ENCODE assay signal across 17 cellular contexts in the genomic region with DNA sequence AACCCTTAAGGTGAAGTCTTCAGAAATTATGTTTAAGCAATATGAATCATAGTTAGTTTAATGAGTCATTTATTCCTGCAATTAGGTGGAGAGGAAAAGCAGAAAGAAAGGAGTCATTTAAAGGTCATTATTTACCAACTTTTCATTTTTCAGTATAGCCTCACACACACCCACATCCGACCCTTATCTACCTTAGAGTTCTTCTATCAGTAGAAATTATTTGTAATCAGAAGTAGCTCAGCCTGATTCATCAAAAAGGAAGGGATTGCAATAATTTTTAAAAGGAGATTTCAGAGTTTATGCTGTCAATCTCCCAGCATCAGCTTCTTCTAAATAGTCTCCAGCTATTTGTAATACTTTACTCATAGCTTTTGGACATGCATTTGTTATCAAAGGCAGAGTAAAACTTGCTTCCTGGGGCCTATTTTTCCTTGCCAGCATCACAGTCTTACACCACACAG. TPM values are rescaled to one million over a fixed set of nuclear protein-coding genes. Genes with fewer than 3 reads are reported as not detected.
DNase-seq lines count a peak whose midpoint lies in the region; ATAC-seq and TF ChIP-seq lines count a peak whose summit lies in the region.
"Had no signal": no experiment of that assay in that cellular context is flagged by ENCODE, and none has a peak within 500 bp of the region (broad histone marks: within the 10 kb centered on the region; RNA-seq: fewer than 3 reads in every experiment).

No MANE protein-coding gene starts in this region.

- intact Hi-C loops in activated CD4-positive, alpha-beta memory T cell treated with anti-CD3 and anti-CD28 coated beads for 36 hours (cut with micrococcal nuclease) = no loop called here

- H3K27ac Mint-ChIP-seq in activated CD4-positive, alpha-beta memory T cell treated with anti-CD3 and anti-CD28 coated beads for 36 hours = no peak overlapping the region
- H3K27ac Mint-ChIP-seq: activated CD8-positive, alpha-beta memory T cell treated with anti-CD3 and anti-CD28 coated beads, Interleukin-2, amount 10 ng/mL, durations not matched to agents 7 days and 5 days; effector memory CD8-positive, alpha-beta T cell had no signal

- H3K23ac ChIP-seq in mesenchymal stem cell (ENCODE audit: low read length in 2 of 2) = no peak overlapping the region

- H3K36me3 ChIP-seq in mesenchymal stem cell (ENCODE audit: control insufficient read depth in 1 of 2, insufficient read depth in 2 of 2, low read depth in 1 of 2, low read length in 2 of 2) = no peaks in the 10 kb centered on the region
- no peaks in the 10 kb centered on the region for H3K36me3 ChIP-seq in tibial nerve
- H3K36me3 ChIP-seq: sigmoid colon, transverse colon had no signal

- CTCF ChIA-PET in activated CD4-positive, alpha-beta memory T cell treated with anti-CD3 and anti-CD28 coated beads for 36 hours (lab: Charles Lee) = no interaction called here

- TF ChIP-seq POLR2A in tibial nerve (IDR thresholded peaks at IDR 0.05) = no peak

- no peak overlapping the region for H3K27ac ChIP-seq in mesenchymal stem cell (ENCODE audit: low read length, poor library complexity, severe bottlenecking)
- H3K27ac ChIP-seq in tibial nerve = no peak overlapping the region
- H3K27ac ChIP-seq: sigmoid colon, transverse colon, VCaP had no signal

- H2BK120ac ChIP-seq in mesenchymal stem cell (ENCODE audit: low read depth, low read length) = no peak overlapping the region

- WGBS in mesenchymal stem cell = no CpG with 5 or more reads among the region's 1 CpG
- WGBS in tibial nerve, 2 donors = 66% methylated on average over 1 of the region's 1 CpG

- no peak for TF ChIP-seq EP300 in tibial nerve (IDR thresholded peaks at IDR 0.05)

- H4K8ac ChIP-seq in mesenchymal stem cell (ENCODE audit: low read length) = no peak overlapping the region

- no peaks in the 10 kb centered on the region for H3K4me1 Mint-ChIP-seq in activated CD4-positive, alpha-beta memory T cell treated with anti-CD3 and anti-CD28 coated beads for 36 hours (ENCODE audit: low read depth)
- H3K4me1 Mint-ChIP-seq: activated CD8-positive, alpha-beta memory T cell treated with anti-CD3 and anti-CD28 coated beads, Interleukin-2, amount 10 ng/mL, durations not matched to agents 7 days and 5 days had no signal

- H3K79me1 ChIP-seq in mesenchymal stem cell (replicated peaks; ENCODE audit: low read length, poor library complexity, severe bottlenecking) = no peaks in the 10 kb centered on the region

- H3K4me3 Mint-ChIP-seq in activated CD4-positive, alpha-beta memory T cell treated with anti-CD3 and anti-CD28 coated beads for 36 hours = no peak overlapping the region
- H3K4me3 Mint-ChIP-seq: activated CD8-positive, alpha-beta memory T cell treated with anti-CD3 and anti-CD28 coated beads, Interleukin-2, amount 10 ng/mL, durations not matched to agents 7 days and 5 days; effector memory CD8-positive, alpha-beta T cell had no signal

- no peak overlapping the region for H3K4ac ChIP-seq in mesenchymal stem cell (ENCODE audit: low read depth in 1 of 2, low read length in 2 of 2)

- TF ChIP-seq CTCF in choroid plexus epithelial cell (conservative IDR thresholded peaks at IDR 0.05; ENCODE audit: low read depth, low read length) (no peak), tibial nerve (IDR thresholded peaks at IDR 0.05) (no peak)

- H3K27me3 ChIP-seq in mesenchymal stem cell (ENCODE audit: control insufficient read depth in 1 of 2, insufficient read depth in 1 of 2, low read length in 2 of 2) = no peaks in the 10 kb centered on the region
- no peaks in the 10 kb centered on the region for H3K27me3 ChIP-seq in tibial nerve
- H3K27me3 ChIP-seq: sigmoid colon, transverse colon had no signal

- H2BK12ac ChIP-seq in mesenchymal stem cell (ENCODE audit: low read length in 2 of 2) = no peak overlapping the region

- no peak overlapping the region for H2BK15ac ChIP-seq in mesenchymal stem cell (ENCODE audit: low read depth, poor library complexity, severe bottlenecking)

- H2AK5ac ChIP-seq in mesenchymal stem cell (ENCODE audit: low read length, severe bottlenecking) = no peak overlapping the region

- H3K9me3 ChIP-seq in mesenchymal stem cell (ENCODE audit: control insufficient read depth, low read length) = peaks cover 3% of the 10 kb centered on the region
- H3K9me3 ChIP-seq in tibial nerve = no peaks in the 10 kb centered on the region
- H3K9me3 ChIP-seq: sigmoid colon, transverse colon had no signal

- H3K9ac ChIP-seq in mesenchymal stem cell (ENCODE audit: low read length) = peak overlapping the region; percentile 39

- H2AFZ ChIP-seq in mesenchymal stem cell (ENCODE audit: low read depth, low read length) = no peak overlapping the region

- no peak overlapping the region for H3K4me2 ChIP-seq in mesenchymal stem cell (ENCODE audit: low read length, poor library complexity, severe bottlenecking)

- H2BK5ac ChIP-seq in mesenchymal stem cell (ENCODE audit: low read depth, low read length, poor library complexity, severe bottlenecking) = no peak overlapping the region

- no peak for ATAC-seq in GM18502 (IDR thresholded peaks at IDR 0.05; ENCODE audit: poor library complexity, unreplicated experiment)
- ATAC-seq: activated CD8-positive, alpha-beta memory T cell treated with anti-CD3 and anti-CD28 coated beads, Interleukin-2, amount 10 ng/mL, durations not matched to agents 7 days and 5 days; effector memory CD8-positive, alpha-beta T cell had no signal

- no peaks in the 10 kb centered on the region for H3K36me3 Mint-ChIP-seq in activated CD4-positive, alpha-beta memory T cell treated with anti-CD3 and anti-CD28 coated beads for 36 hours
- H3K36me3 Mint-ChIP-seq: activated CD8-positive, alpha-beta memory T cell treated with anti-CD3 and anti-CD28 coated beads, Interleukin-2, amount 10 ng/mL, durations not matched to agents 7 days and 5 days had no signal

- H3K18ac ChIP-seq in mesenchymal stem cell (ENCODE audit: low read depth in 1 of 2, low read length in 2 of 2) = no peak overlapping the region

- H3K4me1 ChIP-seq in mesenchymal stem cell (ENCODE audit: control insufficient read depth, insufficient read depth, low read depth, low read length) (no peaks in the 10 kb centered on the region), tibial nerve (no peaks in the 10 kb centered on the region)
- H3K4me1 ChIP-seq: sigmoid colon, transverse colon had no signal

- H3K14ac ChIP-seq in mesenchymal stem cell (ENCODE audit: low read length in 2 of 2) = no peak overlapping the region

- peaks cover 4% of the 10 kb centered on the region for H3K9me3 Mint-ChIP-seq in activated CD4-positive, alpha-beta memory T cell treated with anti-CD3 and anti-CD28 coated beads for 36 hours
- H3K9me3 Mint-ChIP-seq: effector memory CD8-positive, alpha-beta T cell had no signal

- DNase-seq in Daoy (ENCODE audit: low read depth) = peak; percentile 15
- peak; percentile 18 for DNase-seq in NCI-H69 (lab: John Stamatoyannopoulos, UW)
- peak; percentile 42 for DNase-seq in choroid plexus epithelial cell (ENCODE audit: low read depth)
- no peak for DNase-seq in mesenchymal stem cell
- no peak for DNase-seq in tibial nerve (ENCODE audit: low spot score in 2 of 2)
- no peak for DNase-seq in activated CD4-positive, alpha-beta memory T cell treated with anti-CD3 and anti-CD28 coated beads for 36 hours
- no peak for DNase-seq in DMS 273 treated with DMSO at 0.1 percent for 48 hours (lab: John Stamatoyannopoulos, UW)
- DNase-seq: activated CD8-positive, alpha-beta memory T cell treated with anti-CD3 and anti-CD28 coated beads, Interleukin-2, amount 10 ng/mL, durations not matched to agents 7 days and 5 days; activated gamma-delta T cell treated with Interleukin-2 at 50 U/mL for 16 hours; effector memory CD8-positive, alpha-beta T cell; GOT3; islet precursor cell; nucleus accumbens; sigmoid colon; transverse colon had no signal

- no peak overlapping the region for H3K4me3 ChIP-seq in choroid plexus epithelial cell (ENCODE audit: low read depth, low read length)
- H3K4me3 ChIP-seq in mesenchymal stem cell (ENCODE audit: insufficient read depth in 1 of 2, low read depth in 1 of 2, low read length in 2 of 2) = no peak overlapping the region
- no peak overlapping the region for H3K4me3 ChIP-seq in tibial nerve
- H3K4me3 ChIP-seq: sigmoid colon, transverse colon had no signal

- no peak overlapping the region for H4K91ac ChIP-seq in mesenchymal stem cell (ENCODE audit: low read length)

- H3K27me3 Mint-ChIP-seq in activated CD4-positive, alpha-beta memory T cell treated with anti-CD3 and anti-CD28 coated beads for 36 hours = no peaks in the 10 kb centered on the region
- H3K27me3 Mint-ChIP-seq: effector memory CD8-positive, alpha-beta T cell had no signal

- POLR2A ChIA-PET in activated CD4-positive, alpha-beta memory T cell treated with anti-CD3 and anti-CD28 coated beads for 36 hours (lab: Charles Lee) = no interaction called here

RNA-seq across cellular contexts. Expression of a gene that starts 6.0 kb away (rescaled TPM):
- total RNA-seq in Daoy (2014; rRNA removed; shearing (Covaris generic)) = 0.48 and 4.3 TPM in 2 replicates
- polyA plus RNA-seq in mesenchymal stem cell (2013, experiment 1 of 2) = not detected
- not detected for polyA plus RNA-seq in mesenchymal stem cell (2013, experiment 2 of 2)
- not detected for total RNA-seq in tibial nerve
- total RNA-seq in activated CD4-positive, alpha-beta memory T cell treated with anti-CD3 and anti-CD28 coated beads for 36 hours = not detected
- total RNA-seq: activated CD8-positive, alpha-beta memory T cell treated with anti-CD3 and anti-CD28 coated beads, Interleukin-2, amount 10 ng/mL, durations not matched to agents 7 days and 5 days; sigmoid colon had no signal

Comparison
In these comparisons a context has a peak if more than half of its experiments do, and no peak if none do; other contexts are left out.
1. DNase-seq: peak in Daoy (single experiment), NCI-H69 (single experiment) and choroid plexus epithelial cell (single experiment); none in mesenchymal stem cell (single experiment), tibial nerve (0 of 2), activated CD4-positive, alpha-beta memory T cell treated with anti-CD3 and anti-CD28 coated beads for 36 hours (single experiment) and DMS 273 treated with DMSO at 0.1 percent for 48 hours (single experiment).